In genomic region chr1:39825432-39825941, GRCh38 we compare ENCODE assay signal across 1 cellular context.
TF ChIP-seq lines count a peak whose summit lies in the region.

No MANE protein-coding gene starts in this region.

TF ChIP-seq in HepG2, 621 proteins besides CTCF, POLR2A, EP300 and RAD21:
- TF ChIP-seq FOSL2 (CRISPR knock-in tag; IDR thresholded peaks at IDR 0.05) (no peak), E2F5 (CRISPR knock-in tag; conservative IDR thresholded peaks at IDR 0.05) (no peak), ZBTB20 (CRISPR knock-in tag; IDR thresholded peaks at IDR 0.05; ENCODE audit: borderline replicate concordance, low read depth) (no peak), ZNF17 (CRISPR knock-in tag; IDR thresholded peaks at IDR 0.05) (no peak), ZNF468 (CRISPR knock-in tag; IDR thresholded peaks at IDR 0.05) (no peak), ZNF513 (CRISPR knock-in tag; conservative IDR thresholded peaks at IDR 0.05) (no peak), PCBP2 (optimal IDR thresholded peaks at IDR 0.05; ENCODE audit: low read depth, low read length, poor library complexity, severe bottlenecking) (no peak), ZNF205 (CRISPR knock-in tag; IDR thresholded peaks at IDR 0.05) (no peak)
- TF ChIP-seq, protein P1, sequence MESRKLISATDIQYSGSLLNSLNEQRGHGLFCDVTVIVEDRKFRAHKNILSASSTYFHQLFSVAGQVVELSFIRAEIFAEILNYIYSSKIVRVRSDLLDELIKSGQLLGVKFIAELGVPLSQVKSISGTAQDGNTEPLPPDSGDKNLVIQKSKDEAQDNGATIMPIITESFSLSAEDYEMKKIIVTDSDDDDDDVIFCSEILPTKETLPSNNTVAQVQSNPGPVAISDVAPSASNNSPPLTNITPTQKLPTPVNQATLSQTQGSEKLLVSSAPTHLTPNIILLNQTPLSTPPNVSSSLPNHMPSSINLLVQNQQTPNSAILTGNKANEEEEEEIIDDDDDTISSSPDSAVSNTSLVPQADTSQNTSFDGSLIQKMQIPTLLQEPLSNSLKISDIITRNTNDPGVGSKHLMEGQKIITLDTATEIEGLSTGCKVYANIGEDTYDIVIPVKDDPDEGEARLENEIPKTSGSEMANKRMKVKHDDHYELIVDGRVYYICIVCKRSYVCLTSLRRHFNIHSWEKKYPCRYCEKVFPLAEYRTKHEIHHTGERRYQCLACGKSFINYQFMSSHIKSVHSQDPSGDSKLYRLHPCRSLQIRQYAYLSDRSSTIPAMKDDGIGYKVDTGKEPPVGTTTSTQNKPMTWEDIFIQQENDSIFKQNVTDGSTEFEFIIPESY (CRISPR knock-in tag; IDR thresholded peaks at IDR 0.05), result no peak
